1 cellular context compared by ENCODE assay signal in genomic region chr10:21363087-21363752, GRCh38.
TF ChIP-seq lines count a peak whose summit lies in the region.

No MANE protein-coding gene starts in this region.

TF ChIP-seq in H1, 55 proteins besides CTCF, POLR2A, EP300 and RAD21:
- TF ChIP-seq GTF2F1 (IDR thresholded peaks at IDR 0.05; ENCODE audit: borderline replicate concordance, low read depth, low read length) (no peak), SAP30 (IDR thresholded peaks at IDR 0.05; ENCODE audit: insufficient read depth, insufficient replicate concordance, low read length) (no peak), TAF7 (optimal IDR thresholded peaks at IDR 0.05; ENCODE audit: borderline replicate concordance, low read depth, low read length) (no peak), CHD1 (IDR thresholded peaks at IDR 0.05; ENCODE audit: low read depth, low read length) (no peak), SP1 (IDR thresholded peaks at IDR 0.05; ENCODE audit: low read depth, low read length) (no peak), TCF12 (IDR thresholded peaks at IDR 0.05; ENCODE audit: low read depth, low read length) (no peak), RNF2 (IDR thresholded peaks at IDR 0.05; ENCODE audit: borderline replicate concordance, low read depth, low read length, missing control alignments, poor library complexity, severe bottlenecking) (no peak), SIRT6 (IDR thresholded peaks at IDR 0.05; ENCODE audit: low read length) (no peak), JUND (IDR thresholded peaks at IDR 0.05; ENCODE audit: low read length) (no peak), USF2 (IDR thresholded peaks at IDR 0.05; ENCODE audit: low read length) (no peak)
TF ChIP-seq in H1: peak in this region for 0.
